In the genomic region with DNA sequence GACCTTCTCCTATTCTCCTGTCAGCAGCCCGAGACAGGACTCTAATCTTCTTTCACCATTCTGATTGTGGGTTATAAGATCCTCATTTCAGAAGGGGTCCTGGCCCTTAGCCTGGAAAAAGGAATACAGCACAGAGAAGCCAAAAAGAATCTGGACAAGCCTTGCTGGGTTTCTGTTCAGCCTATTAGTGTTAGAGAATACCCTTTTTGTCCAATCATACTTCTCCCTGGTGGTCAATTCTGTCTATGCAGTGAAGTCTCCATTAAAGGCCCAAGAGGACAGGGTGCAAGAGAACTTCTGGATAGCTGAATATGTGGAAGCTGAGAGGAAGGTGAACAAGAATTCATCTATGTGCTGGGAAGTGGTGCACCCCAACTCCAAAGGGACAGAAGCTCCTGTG, we compare ENCODE assay signal across 19 cellular contexts.
DNase-seq lines count a peak whose midpoint lies in the region; ATAC-seq and TF ChIP-seq lines count a peak whose summit lies in the region.
"Had no signal": no experiment of that assay in that cellular context is flagged by ENCODE, and none has a peak within 500 bp of the region (broad histone marks: within the 10 kb centered on the region; RNA-seq: fewer than 3 reads in every experiment).

No MANE protein-coding gene starts in this region.

- H3K4me3 ChIP-seq in AG09309 (ENCODE audit: control insufficient read depth, low read depth, low read length) (no peak overlapping the region), cardiac fibroblast (replicated peaks in 1 of 2; ENCODE audit: low read depth in 2 of 2, low read length in 2 of 2) (no peak overlapping the region), mesendoderm (ENCODE audit: low read length) (no peak overlapping the region)
- H3K4me3 ChIP-seq: GM23338, PC-9 had no signal

- no peak overlapping the region for H3K18ac ChIP-seq in mesendoderm (ENCODE audit: low read length)

- peak overlapping the region; percentile 66 for H3K27ac Mint-ChIP-seq in nephron progenitor cell
- H3K27ac Mint-ChIP-seq: GM23338 had no signal

- no peak overlapping the region for H3K56ac ChIP-seq in mesendoderm (ENCODE audit: low read length)

- no peak overlapping the region for H3K27ac ChIP-seq in mesendoderm (ENCODE audit: low read depth, low read length)
- H3K27ac ChIP-seq: PC-9, RWPE1 had no signal

- no peak overlapping the region for H4K5ac ChIP-seq in mesendoderm (ENCODE audit: low read length)

- no peaks in the 10 kb centered on the region for H3K27me3 ChIP-seq in mesendoderm (ENCODE audit: insufficient read depth, low read length, poor library complexity)

- no peaks in the 10 kb centered on the region for H3K79me2 ChIP-seq in mesendoderm (ENCODE audit: control insufficient read depth, insufficient read depth, low read length)

- no peaks in the 10 kb centered on the region for H3K9me3 Mint-ChIP-seq in nephron progenitor cell

- H3K4me1 Mint-ChIP-seq in nephron progenitor cell, result no peaks in the 10 kb centered on the region
- H3K4me1 Mint-ChIP-seq: CD8-positive, alpha-beta memory T cell; GM23338 had no signal

- H3K27me3 Mint-ChIP-seq in nephron progenitor cell (ENCODE audit: low read depth, poor library complexity), result peaks cover 8% of the 10 kb centered on the region
- H3K27me3 Mint-ChIP-seq: CD8-positive, alpha-beta memory T cell had no signal

- TF ChIP-seq CTCF in AG09309 (IDR thresholded peaks at IDR 0.05; ENCODE audit: control insufficient read depth, insufficient read depth, low read depth, low read length, missing control alignments) (peak; percentile 15), cardiac fibroblast (IDR thresholded peaks at IDR 0.05; ENCODE audit: low read depth, low read length) (peak; percentile 0), nephron progenitor cell (IDR thresholded peaks at IDR 0.05) (no peak)

- H4K8ac ChIP-seq in mesendoderm (ENCODE audit: low read depth, low read length), result no peak overlapping the region

- no peak overlapping the region for H2BK15ac ChIP-seq in mesendoderm (replicated peaks; ENCODE audit: low read depth)

- H3K4ac ChIP-seq in mesendoderm (ENCODE audit: low read depth, low read length), result no peak overlapping the region

- no peak overlapping the region for H3K23ac ChIP-seq in mesendoderm (ENCODE audit: low read length)

- no peak overlapping the region for H2AK5ac ChIP-seq in mesendoderm (ENCODE audit: low read length)

- DNase-seq in AG09309 (ENCODE audit: low read depth), result no peak
- DNase-seq in OCI-M1 (lab: John Stamatoyannopoulos, UW), result peak; percentile 28
- peak in 1 of 2 donors; percentile 9 for DNase-seq in cardiac fibroblast (ENCODE audit: low read depth in 2 of 2)
- no peak for DNase-seq in nephron progenitor cell
- DNase-seq in cerebellum (ENCODE audit: low spot score), result no peak
- DNase-seq in mesendoderm, result no peak
- DNase-seq: C1 segment of cervical spinal cord; CD8-positive, alpha-beta memory T cell; DMS53; HCEC 1CT; NCI-H1105; NCI-H2081; NCI-H510A; NCI-H774; PC-9; SIG-M5 had no signal

- H3K4me2 ChIP-seq in mesendoderm (ENCODE audit: low read length), result no peak overlapping the region
- H3K4me2 ChIP-seq: GM23338, PC-9 had no signal

- H3K36me3 ChIP-seq in mesendoderm (ENCODE audit: control insufficient read depth, insufficient read depth, low read length), result no peaks in the 10 kb centered on the region

- no peaks in the 10 kb centered on the region for H3K4me1 ChIP-seq in mesendoderm (ENCODE audit: control insufficient read depth, low read depth, low read length)

- no peaks in the 10 kb centered on the region for H3K79me1 ChIP-seq in mesendoderm (ENCODE audit: low read length)

- no peak overlapping the region for H3K4me3 Mint-ChIP-seq in nephron progenitor cell
- H3K4me3 Mint-ChIP-seq: CD8-positive, alpha-beta memory T cell; GM23338 had no signal

- no peak for ATAC-seq in HG03442 (IDR thresholded peaks at IDR 0.05; ENCODE audit: unreplicated experiment)
- ATAC-seq: GM23338 had no signal

- no peak overlapping the region for H2BK120ac ChIP-seq in mesendoderm (ENCODE audit: low read depth, low read length)

- no peak overlapping the region for H3K9ac ChIP-seq in mesendoderm (ENCODE audit: low read length)

- H3K36me3 Mint-ChIP-seq in nephron progenitor cell (ENCODE audit: low read depth), result no peaks in the 10 kb centered on the region
- H3K36me3 Mint-ChIP-seq: CD8-positive, alpha-beta memory T cell had no signal

- no CpG with 5 or more reads among the region's 1 CpG for WGBS in mesendoderm (ENCODE audit: extremely low coverage, insufficient coverage, low lambda C conversion rate)

- H2BK5ac ChIP-seq in mesendoderm (ENCODE audit: low read length), result no peak overlapping the region
